8 cellular contexts compared by ENCODE assay signal in the genomic region with DNA sequence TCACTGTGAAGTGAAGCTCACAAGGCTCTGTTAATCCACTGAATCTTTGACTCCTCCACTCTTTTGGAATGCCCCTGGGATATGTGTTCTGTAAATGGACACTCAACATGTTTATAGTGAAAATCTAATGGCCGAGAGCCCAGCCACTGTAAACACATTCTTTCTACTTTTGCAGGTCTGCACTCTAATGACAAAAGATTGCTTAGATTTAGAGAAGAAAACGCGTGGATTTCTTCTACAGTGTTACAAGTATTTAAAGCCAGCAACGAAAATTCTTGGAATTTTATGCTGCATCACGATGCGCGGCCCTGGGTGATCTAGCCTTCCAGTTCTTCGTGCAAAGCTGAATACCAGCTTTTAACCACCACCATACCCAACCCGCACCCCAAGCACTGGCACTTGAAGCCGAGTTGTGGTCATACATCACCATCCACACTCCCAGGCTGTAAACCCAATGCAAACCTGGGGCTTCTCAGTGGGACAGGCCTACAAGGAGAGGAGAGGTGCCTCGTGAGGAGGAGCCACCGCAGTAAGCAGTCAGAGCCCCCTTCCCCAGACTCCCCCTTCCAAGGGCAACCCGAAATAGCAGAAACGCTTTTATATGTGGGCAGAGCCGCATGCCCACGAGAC. TPM values are rescaled to one million over a fixed set of nuclear protein-coding genes. Genes with fewer than 3 reads are reported as not detected.
DNase-seq lines count a peak whose midpoint lies in the region; ATAC-seq and TF ChIP-seq lines count a peak whose summit lies in the region.

No MANE protein-coding gene starts in this region.

- H3K27me3 Mint-ChIP-seq in activated T-cell treated with anti-CD3 and anti-CD28 coated beads, Interleukin-2, amount 50 U/mL, for 4 hours (ENCODE audit: low read depth), result no peaks in the 10 kb centered on the region

- no peaks in the 10 kb centered on the region for H3K9me3 Mint-ChIP-seq in activated T-cell treated with anti-CD3 and anti-CD28 coated beads, Interleukin-2, amount 50 U/mL, for 4 hours

- peaks cover 8% of the 10 kb centered on the region for H3K4me1 Mint-ChIP-seq in activated T-cell treated with anti-CD3 and anti-CD28 coated beads, Interleukin-2, amount 50 U/mL, for 4 hours (ENCODE audit: low read depth)

- TF ChIP-seq POLR2A in adrenal gland (IDR thresholded peaks at IDR 0.05) (no peak), transverse colon (IDR thresholded peaks at IDR 0.05) (no peak)

- H3K4me3 ChIP-seq in adrenal gland, result peak overlapping the region in 1 of 4 donors; percentile 93
- peak overlapping the region; percentile 70 to 97 (median 75) for H3K4me3 ChIP-seq in transverse colon

- H3K36me3 ChIP-seq in adrenal gland (replicated peaks in 1 of 2), result no peaks in the 10 kb centered on the region
- no peaks in the 10 kb centered on the region for H3K36me3 ChIP-seq in transverse colon

- TF ChIP-seq EP300 in transverse colon (IDR thresholded peaks at IDR 0.05; ENCODE audit: low read depth), result no peak

- H3K36me3 Mint-ChIP-seq in activated T-cell treated with anti-CD3 and anti-CD28 coated beads, Interleukin-2, amount 50 U/mL, for 4 hours (ENCODE audit: insufficient read depth), result no peaks in the 10 kb centered on the region

- H3K4me1 ChIP-seq in adrenal gland (replicated peaks in 1 of 2) (peaks cover 6 to 8% of the 10 kb centered on the region in 2 donors), transverse colon (peaks cover 8 to 24% (median 17%) of the 10 kb centered on the region in 4 donors)

- H3K27ac ChIP-seq in adrenal gland (peak overlapping the region in 3 of 5 donors; percentile 99 to 100 (median 100)), transverse colon (peak overlapping the region; percentile 98 to 100 (median 99))

- in situ Hi-C loops in transverse colon (cut with MboI; ENCODE audit: low pct_ligation_motif_present in 1 of 4, low pct_unique_long_range_greater_than_20kb in 1 of 4, low sequenced_read_pairs in 3 of 4), result loop anchor here in 1 of 4 donors (25.0 kb wide), 1 partner anchor 105 kb away; no protein-coding TSS in a partner anchor

- H3K4me3 Mint-ChIP-seq in activated T-cell treated with anti-CD3 and anti-CD28 coated beads, Interleukin-2, amount 50 U/mL, for 4 hours, result peak overlapping the region; percentile 90

- no peak for ATAC-seq in activated T-cell treated with anti-CD3 and anti-CD28 coated beads, Interleukin-2, amount 50 U/mL, for 4 hours
- no peak for ATAC-seq in GM21737 (IDR thresholded peaks at IDR 0.05; ENCODE audit: unreplicated experiment)

- no peaks in the 10 kb centered on the region for H3K9me3 ChIP-seq in adrenal gland (replicated peaks in 1 of 3)
- no peaks in the 10 kb centered on the region for H3K9me3 ChIP-seq in transverse colon

- intact Hi-C loops in adrenal gland (cut with DNase I), result loop anchor here in 1 of 2 donors (5.0 kb wide), 1 partner anchor 515 kb away; no protein-coding TSS in a partner anchor
- intact Hi-C loops in transverse colon (cut with DNase I; ENCODE audit: low total_unique reads), result no loop called here

- DNase-seq in activated T-cell treated with anti-CD3 and anti-CD28 coated beads, Interleukin-2, amount 50 U/mL, for 4 hours, result no peak
- no peak for DNase-seq in activated T-cell treated with anti-CD3 and anti-CD28 coated beads, Interleukin-2, amount 50 U/mL, for 1 hour
- DNase-seq in adrenal gland (peak in 4 of 7 donors; percentile 25 to 57 (median 32)), left kidney (ENCODE audit: low read depth, low spot score) (peak; percentile 53), transverse colon (no peak), glomerular visceral epithelial cell (ENCODE audit: extremely low spot score) (no peak), DMS53 (lab: John Stamatoyannopoulos, UW) (no peak)

- no peak for TF ChIP-seq CTCF in adrenal gland (IDR thresholded peaks at IDR 0.05)
- TF ChIP-seq CTCF in transverse colon (IDR thresholded peaks at IDR 0.05), result no peak

- 41 to 62% (median 45%) methylated on average over 12 to 16 of the region's 16 CpGs for WGBS in adrenal gland, 4 donors
- WGBS in transverse colon (ENCODE audit: low coverage in 1 of 2), 2 donors, result 47 to 57% methylated on average over 4 to 16 of the region's 16 CpGs

- H3K27me3 ChIP-seq in adrenal gland (no peaks in the 10 kb centered on the region), transverse colon (no peaks in the 10 kb centered on the region)

RNA-seq across cellular contexts. Expression of gene FOXO3, which starts 3.7 kb away (rescaled TPM):
- 10 to 100 TPM in 2 of 3 donors, 1 to 10 TPM in 1; 8.5 to 13.0 (median 10.8) TPM for total RNA-seq in activated T-cell treated with anti-CD3 and anti-CD28 coated beads, Interleukin-2, amount 50 U/mL, for 4 hours
- total RNA-seq in adrenal gland (10 to 100 TPM; 18.3 to 38.7 (median 31.0) TPM), transverse colon (10 to 100 TPM; 29.9 to 66.1 (median 59.1) TPM)
- 10 to 100 TPM in 2 of 3 donors, 1 to 10 TPM in 1; 8.3 to 13.5 (median 11.7) TPM for polyA plus RNA-seq in adrenal gland

Comparison
In these comparisons a context has a peak if more than half of its experiments do, and no peak if none do; other contexts are left out.
1. DNase-seq: peak in adrenal gland (4 of 7) and left kidney (single experiment); none in activated T-cell treated with anti-CD3 and anti-CD28 coated beads, Interleukin-2, amount 50 U/mL, for 4 hours (single experiment), activated T-cell treated with anti-CD3 and anti-CD28 coated beads, Interleukin-2, amount 50 U/mL, for 1 hour (single experiment), transverse colon (single experiment), glomerular visceral epithelial cell (single experiment) and DMS53 (single experiment).